17 cellular contexts compared by ENCODE assay signal in the genomic region with DNA sequence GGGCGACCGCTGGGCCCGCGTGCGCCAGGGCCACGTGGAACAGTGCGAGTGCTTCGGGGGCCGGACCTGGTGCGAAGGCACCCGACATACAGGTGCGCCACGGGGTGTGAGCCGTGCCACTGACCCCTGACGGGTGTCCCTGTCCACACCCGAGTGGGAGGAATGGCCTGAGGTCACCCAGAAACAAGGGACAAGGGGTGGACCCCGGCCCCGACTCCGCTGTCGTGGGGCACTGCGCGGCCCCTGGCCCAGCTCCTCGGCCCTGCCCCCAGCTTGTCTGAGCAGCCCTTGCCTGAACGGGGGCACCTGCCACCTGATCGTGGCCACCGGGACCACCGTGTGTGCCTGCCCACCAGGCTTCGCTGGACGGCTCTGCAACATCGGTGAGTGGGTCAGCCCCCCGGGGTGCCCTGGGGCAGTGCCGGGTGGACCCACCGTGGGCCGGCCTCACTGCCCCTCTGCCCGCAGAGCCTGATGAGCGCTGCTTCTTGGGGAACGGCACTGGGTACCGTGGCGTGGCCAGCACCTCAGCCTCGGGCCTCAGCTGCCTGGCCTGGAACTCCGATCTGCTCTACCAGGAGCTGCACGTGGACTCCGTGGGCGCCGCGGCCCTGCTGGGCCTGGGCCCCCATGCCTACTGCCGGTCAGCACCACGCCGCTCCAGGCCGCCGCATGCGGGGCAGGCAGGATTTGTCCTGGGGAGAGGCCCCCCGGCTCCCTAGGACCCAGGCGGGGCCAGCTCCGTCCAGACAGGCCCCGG. TPM values are rescaled to one million over a fixed set of nuclear protein-coding genes. Genes with fewer than 3 reads are reported as not detected.
A peak's percentile ranks its signal among the peaks of the same experiment; 100 is the strongest.
DNase-seq lines count a peak whose midpoint lies in the region; ATAC-seq, FAIRE-seq and TF ChIP-seq lines count a peak whose summit lies in the region.
"Had no signal": no experiment of that assay in that cellular context is flagged by ENCODE, and none has a peak within 500 bp of the region (broad histone marks: within the 10 kb centered on the region; RNA-seq: fewer than 3 reads in every experiment).

No MANE protein-coding gene starts in this region.

- no peak for ATAC-seq in Right ventricle myocardium inferior
- ATAC-seq in GM23338, result no peak

- no peak overlapping the region for H3K9ac ChIP-seq in kidney (ENCODE audit: low read length in 2 of 2)
- H3K9ac ChIP-seq: BLaER1 had no signal

- peaks cover 6% of the 10 kb centered on the region for H3K4me1 ChIP-seq in left ventricle myocardium inferior
- no peaks in the 10 kb centered on the region for H3K4me1 ChIP-seq in HEK293 (ENCODE audit: control insufficient read depth, insufficient read depth, low read length)
- peaks cover 0 to 2% of the 10 kb centered on the region in 2 donors for H3K4me1 ChIP-seq in kidney (ENCODE audit: control insufficient read depth in 1 of 2, insufficient read depth in 1 of 2, low read depth in 1 of 2, low read length in 2 of 2)
- no peaks in the 10 kb centered on the region for H3K4me1 ChIP-seq in osteoblast (ENCODE audit: insufficient read depth, low read length)
- no peaks in the 10 kb centered on the region for H3K4me1 ChIP-seq in GM23338 (ENCODE audit: insufficient read depth)

- H3K4me3 ChIP-seq in left ventricle myocardium inferior, result no peak overlapping the region
- no peak overlapping the region for H3K4me3 ChIP-seq in HEK293 (ENCODE audit: low read depth, low read length)
- H3K4me3 ChIP-seq in kidney (ENCODE audit: low read length in 2 of 2), result no peak overlapping the region
- H3K4me3 ChIP-seq in osteoblast (ENCODE audit: insufficient read depth, low read length), result no peak overlapping the region
- H3K4me3 ChIP-seq in GM23338, result no peak overlapping the region
- H3K4me3 ChIP-seq: BLaER1 had no signal

- TF ChIP-seq CTCF in left ventricle myocardium inferior (IDR thresholded peaks at IDR 0.05; ENCODE audit: borderline replicate concordance) (no peak), HEK293 (tag by site-specific recombination; IDR thresholded peaks at IDR 0.05) (no peak), kidney (IDR thresholded peaks at IDR 0.05; ENCODE audit: borderline replicate concordance, extremely low read depth, insufficient read depth) (no peak), osteoblast (IDR thresholded peaks at IDR 0.05; ENCODE audit: extremely low read depth, low read depth, low read length) (no peak), GM23338 (conservative IDR thresholded peaks at IDR 0.05; ENCODE audit: low read depth in 2 of 2) (no peak)

- H3K4me2 ChIP-seq in osteoblast (ENCODE audit: insufficient read depth, low read length), result no peak overlapping the region
- H3K4me2 ChIP-seq in GM23338, result no peak overlapping the region
- H3K4me2 ChIP-seq: BLaER1 had no signal

- H3F3A ChIP-seq in GM23338 (replicated peaks; ENCODE audit: low read depth), result no peaks in the 10 kb centered on the region

- CTCF ChIA-PET in HEK293 (lab: Yijun Ruan, JAX), result interaction anchor here (0.6 to 1.6 kb wide), 10 partner anchors 12 to 361 kb away, joined by 3 to 6 read pairs (median 4); no protein-coding TSS in a partner anchor

- intact Hi-C loops in Right ventricle myocardium inferior (cut with DNase I) (loop anchor here (5.0 kb wide), 1 partner anchor 252 kb away; no protein-coding TSS in a partner anchor), left ventricle myocardium inferior (cut with micrococcal nuclease) (no loop called here), kidney (cut with DNase I) (loop anchor here (10.0 kb wide), 1 partner anchor 100 kb away; no protein-coding TSS in a partner anchor)

- H3K9me2 ChIP-seq in GM23338 (ENCODE audit: insufficient read depth), result no peaks in the 10 kb centered on the region

- H4K20me1 ChIP-seq in osteoblast (ENCODE audit: insufficient read depth, low read length) (no peaks in the 10 kb centered on the region), GM23338 (replicated peaks; ENCODE audit: insufficient read depth) (no peaks in the 10 kb centered on the region)

- H3K4me3 Mint-ChIP-seq in GM23338, result no peak overlapping the region
- H3K4me3 Mint-ChIP-seq: CD8-positive, alpha-beta memory T cell had no signal

- FAIRE-seq in kidney (lab: Jason Lieb, UNC), result no peak
- FAIRE-seq: GM19239 had no signal

- H3K27me3 ChIP-seq in left ventricle myocardium inferior (ENCODE audit: low read depth) (peaks cover 7% of the 10 kb centered on the region), osteoblast (ENCODE audit: insufficient read depth, low read length) (no peaks in the 10 kb centered on the region), GM23338 (ENCODE audit: insufficient read depth) (no peaks in the 10 kb centered on the region)
- H3K27me3 ChIP-seq: BLaER1 had no signal

- H3K9me3 ChIP-seq in left ventricle myocardium inferior (replicated peaks) (no peaks in the 10 kb centered on the region), HEK293 (ENCODE audit: control insufficient read depth, insufficient read depth, low read depth, low read length) (no peaks in the 10 kb centered on the region), kidney (ENCODE audit: control insufficient read depth in 1 of 2, low read length in 2 of 2) (no peaks in the 10 kb centered on the region), osteoblast (ENCODE audit: low read depth, low read length) (no peaks in the 10 kb centered on the region)
- H3K9me3 ChIP-seq: BLaER1, Caco-2 had no signal

- DNase-seq in Right ventricle myocardium inferior (ENCODE audit: missing footprints) (peak; percentile 68), left ventricle myocardium inferior (no peak), kidney (peak; percentile 70), osteoblast (ENCODE audit: insufficient read length, low spot score, missing footprints) (peak; percentile 87), glomerular visceral epithelial cell (ENCODE audit: extremely low spot score) (no peak), GM23338 (ENCODE audit: low spot score) (no peak), midbrain (lab: John Stamatoyannopoulos, UW) (no peak)
- DNase-seq: AML-193; Caco-2; CD8-positive, alpha-beta memory T cell; DND-41; GF-D8 had no signal

- H3K27me3 Mint-ChIP-seq in GM23338 (ENCODE audit: insufficient read depth, low read depth, poor library complexity), result peaks cover 4% of the 10 kb centered on the region
- H3K27me3 Mint-ChIP-seq: CD8-positive, alpha-beta memory T cell had no signal

- H3K36me3 Mint-ChIP-seq in GM23338 (ENCODE audit: low read depth), result no peaks in the 10 kb centered on the region
- H3K36me3 Mint-ChIP-seq: CD8-positive, alpha-beta memory T cell had no signal

- no peaks in the 10 kb centered on the region for H3K9me3 Mint-ChIP-seq in GM23338
- H3K9me3 Mint-ChIP-seq: CD8-positive, alpha-beta memory T cell had no signal

- no peaks in the 10 kb centered on the region for H3K36me3 ChIP-seq in left ventricle myocardium inferior
- H3K36me3 ChIP-seq in HEK293 (ENCODE audit: control insufficient read depth in 2 of 2, insufficient read depth in 1 of 2, low read length in 2 of 2), result no peaks in the 10 kb centered on the region
- H3K36me3 ChIP-seq in kidney (ENCODE audit: control insufficient read depth in 1 of 2, insufficient read depth in 2 of 2, low read length in 2 of 2), result no peaks in the 10 kb centered on the region
- H3K36me3 ChIP-seq in osteoblast (ENCODE audit: insufficient read depth, low read length), result no peaks in the 10 kb centered on the region
- H3K36me3 ChIP-seq in GM23338 (ENCODE audit: insufficient read depth), result no peaks in the 10 kb centered on the region
- H3K36me3 ChIP-seq: BLaER1 had no signal

- H2AFZ ChIP-seq in osteoblast (ENCODE audit: low read length) (no peak overlapping the region), GM23338 (no peak overlapping the region)

- no peak overlapping the region for H3K27ac Mint-ChIP-seq in GM23338
- H3K27ac Mint-ChIP-seq: CD8-positive, alpha-beta memory T cell had no signal

- no peaks in the 10 kb centered on the region for H3K79me2 ChIP-seq in osteoblast (ENCODE audit: insufficient read depth, low read length)
- H3K79me2 ChIP-seq in GM23338 (replicated peaks; ENCODE audit: insufficient read depth), result no peaks in the 10 kb centered on the region

- POLR2A ChIA-PET in HEK293 (lab: Yijun Ruan, JAX), result no interaction called here

- H3K27ac ChIP-seq in left ventricle myocardium inferior (replicated peaks) (no peak overlapping the region), HEK293 (ENCODE audit: extremely low read depth, low read depth, low read length) (no peak overlapping the region), kidney (ENCODE audit: low read depth in 2 of 2, low read length in 2 of 2) (no peak overlapping the region), osteoblast (ENCODE audit: low read depth, low read length) (no peak overlapping the region), GM23338 (ENCODE audit: low read depth) (no peak overlapping the region)
- H3K27ac ChIP-seq: 22Rv1, BLaER1 had no signal

- H3K4me1 Mint-ChIP-seq in GM23338, result no peaks in the 10 kb centered on the region
- H3K4me1 Mint-ChIP-seq: CD8-positive, alpha-beta memory T cell had no signal

TF ChIP-seq in HEK293, 187 proteins besides CTCF, POLR2A, EP300 and RAD21 (continues in another document):
- TF ChIP-seq BCL11A (tag by site-specific recombination; IDR thresholded peaks at IDR 0.05; ENCODE audit: low read depth), result no peak
- TF ChIP-seq ZNF23 (tag by site-specific recombination; IDR thresholded peaks at IDR 0.05; ENCODE audit: borderline replicate concordance), result no peak
- no peak for TF ChIP-seq KLF16 (tag by site-specific recombination; IDR thresholded peaks at IDR 0.05)
- no peak for TF ChIP-seq ZNF184 (tag by site-specific recombination; IDR thresholded peaks at IDR 0.05)
- no peak for TF ChIP-seq ZNF354C (tag by site-specific recombination; IDR thresholded peaks at IDR 0.05; ENCODE audit: borderline replicate concordance, low read depth)

TF ChIP-seq in GM23338, 12 proteins besides CTCF, POLR2A, EP300 and RAD21 (continues in another document):
- TF ChIP-seq, protein P1, sequence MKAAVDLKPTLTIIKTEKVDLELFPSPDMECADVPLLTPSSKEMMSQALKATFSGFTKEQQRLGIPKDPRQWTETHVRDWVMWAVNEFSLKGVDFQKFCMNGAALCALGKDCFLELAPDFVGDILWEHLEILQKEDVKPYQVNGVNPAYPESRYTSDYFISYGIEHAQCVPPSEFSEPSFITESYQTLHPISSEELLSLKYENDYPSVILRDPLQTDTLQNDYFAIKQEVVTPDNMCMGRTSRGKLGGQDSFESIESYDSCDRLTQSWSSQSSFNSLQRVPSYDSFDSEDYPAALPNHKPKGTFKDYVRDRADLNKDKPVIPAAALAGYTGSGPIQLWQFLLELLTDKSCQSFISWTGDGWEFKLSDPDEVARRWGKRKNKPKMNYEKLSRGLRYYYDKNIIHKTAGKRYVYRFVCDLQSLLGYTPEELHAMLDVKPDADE (IDR thresholded peaks at IDR 0.05), result no peak

RNA-seq across cellular contexts. Expression of a gene that starts 2.8 kb away (rescaled TPM):
- total RNA-seq in Right ventricle myocardium inferior (1.5 TPM), left ventricle myocardium inferior (0.80 TPM), kidney (1.6 TPM), osteoblast (not detected in 2 replicates)
- polyA plus RNA-seq in kidney (ENCODE audit: insufficient read depth, low read depth, low replicate concordance) (0.86 TPM), GM23338 (2016; fragmentation: Nextera tagmentation; extraction: Ambion mirVana) (not detected in 2 replicates)
- total RNA-seq in GM23338 (2014; rRNA removed; shearing (Covaris generic)), result 0.94 TPM in 1 of 2 replicates, not detected in the other
- total RNA-seq: CD8-positive, alpha-beta memory T cell; HT-29 had no signal
- polyA plus RNA-seq: CD8-positive, alpha-beta memory T cell had no signal

RNA-seq across cellular contexts. Expression of a gene that starts 18.6 kb away (rescaled TPM):
- 35.5 TPM for total RNA-seq in Right ventricle myocardium inferior
- 46.7 TPM for total RNA-seq in left ventricle myocardium inferior
- 7.0 TPM for total RNA-seq in kidney
- 1.2 TPM for polyA plus RNA-seq in kidney (ENCODE audit: insufficient read depth, low read depth, low replicate concordance)
- total RNA-seq in osteoblast, result not detected in 2 replicates
- 0.52 and 0.54 TPM in 2 replicates for total RNA-seq in GM23338 (2014; rRNA removed; shearing (Covaris generic))
- polyA plus RNA-seq in GM23338 (2016; fragmentation: Nextera tagmentation; extraction: Ambion mirVana), result 0.31 and 0.34 TPM in 2 replicates
- total RNA-seq: CD8-positive, alpha-beta memory T cell had no signal
- polyA plus RNA-seq: CD8-positive, alpha-beta memory T cell had no signal

Comparison
In these comparisons a context has a peak if more than half of its experiments do, and no peak if none do; other contexts are left out.
1. DNase-seq: peak in Right ventricle myocardium inferior (single experiment), kidney (single experiment) and osteoblast (single experiment); none in left ventricle myocardium inferior (single experiment), glomerular visceral epithelial cell (single experiment), GM23338 (single experiment) and midbrain (single experiment).